In the genomic region with DNA sequence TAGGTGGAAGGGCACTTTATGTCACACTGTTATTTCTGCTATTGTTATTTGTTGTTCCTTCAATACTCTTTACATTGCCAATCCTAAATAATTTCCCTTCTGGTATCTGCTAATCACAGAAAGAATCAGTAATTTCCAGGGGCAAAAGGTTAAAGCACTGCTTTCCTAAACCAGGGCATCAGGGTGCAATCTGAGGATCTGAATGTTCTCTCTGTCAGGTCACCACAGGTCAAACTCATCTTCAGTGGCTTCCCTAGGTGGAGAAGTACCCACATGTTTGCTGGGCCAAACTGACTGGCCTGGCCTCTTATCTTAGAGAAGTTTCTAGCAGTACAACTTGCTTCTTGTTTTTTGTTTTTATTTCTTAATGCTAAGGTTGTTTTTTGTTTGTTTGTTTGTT, we compare ENCODE assay signal across 17 cellular contexts.
DNase-seq lines count a peak whose midpoint lies in the region; ATAC-seq and TF ChIP-seq lines count a peak whose summit lies in the region.
"Had no signal": no experiment of that assay in that cellular context is flagged by ENCODE, and none has a peak within 500 bp of the region (broad histone marks: within the 10 kb centered on the region; RNA-seq: fewer than 3 reads in every experiment).

No MANE protein-coding gene starts in this region.

- H3K4me1 ChIP-seq in muscle layer of duodenum (ENCODE audit: control insufficient read depth in 1 of 2, insufficient read depth in 2 of 2, low read length in 2 of 2) = peaks cover 6 to 12% of the 10 kb centered on the region in 2 donors
- peaks cover 23% of the 10 kb centered on the region for H3K4me1 ChIP-seq in upper lobe of right lung

- H3K27me3 ChIP-seq in muscle layer of duodenum (ENCODE audit: low read depth, low read length) = no peaks in the 10 kb centered on the region
- H3K27me3 ChIP-seq in upper lobe of right lung = no peaks in the 10 kb centered on the region
- H3K27me3 ChIP-seq: dorsolateral prefrontal cortex had no signal

- H3K9me3 ChIP-seq in muscle layer of duodenum (ENCODE audit: control insufficient read depth in 1 of 2, low read length in 2 of 2) = no peaks in the 10 kb centered on the region
- H3K9me3 ChIP-seq in upper lobe of right lung = no peaks in the 10 kb centered on the region

- H3K4me1 Mint-ChIP-seq in activated naive CD4-positive, alpha-beta T cell treated with anti-CD3 and anti-CD28 coated beads, Interleukin-2, amount 10 ng/mL, durations not matched to agents 7 days and 5 days = peaks cover 39% of the 10 kb centered on the region
- H3K4me1 Mint-ChIP-seq in activated CD4-positive, alpha-beta memory T cell treated with anti-CD3 and anti-CD28 coated beads for 36 hours (ENCODE audit: low read depth) = peaks cover 49% of the 10 kb centered on the region

- no peak for TF ChIP-seq CTCF in upper lobe of right lung (IDR thresholded peaks at IDR 0.05)

- H3K27ac ChIP-seq in muscle layer of duodenum (ENCODE audit: low read length) = peak overlapping the region; percentile 45
- peak overlapping the region; percentile 17 for H3K27ac ChIP-seq in upper lobe of right lung
- H3K27ac ChIP-seq: PC-9 had no signal

- no peaks in the 10 kb centered on the region for H3K9me3 Mint-ChIP-seq in activated naive CD4-positive, alpha-beta T cell treated with anti-CD3 and anti-CD28 coated beads, Interleukin-2, amount 10 ng/mL, durations not matched to agents 7 days and 5 days
- no peaks in the 10 kb centered on the region for H3K9me3 Mint-ChIP-seq in activated CD4-positive, alpha-beta memory T cell treated with anti-CD3 and anti-CD28 coated beads for 36 hours
- H3K9me3 Mint-ChIP-seq: activated B cell treated with CpG ODN at 0.5 μM for 24 hours; activated T-helper 2 cell treated with anti-CD3 and anti-CD28 coated beads, Interferon-gamma antibody, Interleukin-2, Interleukin-4, amounts not matched to agents 10 μg/mL and 5 μg/mL and 100 μg/mL, durations not matched to agents 14 hours and 24 hours and 36 hours; brain; naive B cell had no signal

- peaks cover 18% of the 10 kb centered on the region for H3K36me3 Mint-ChIP-seq in activated naive CD4-positive, alpha-beta T cell treated with anti-CD3 and anti-CD28 coated beads, Interleukin-2, amount 10 ng/mL, durations not matched to agents 7 days and 5 days
- peaks cover 7% of the 10 kb centered on the region for H3K36me3 Mint-ChIP-seq in activated CD4-positive, alpha-beta memory T cell treated with anti-CD3 and anti-CD28 coated beads for 36 hours
- H3K36me3 Mint-ChIP-seq: brain, naive B cell had no signal

- POLR2A ChIA-PET in activated CD4-positive, alpha-beta memory T cell treated with anti-CD3 and anti-CD28 coated beads for 36 hours (lab: Charles Lee) = interaction anchor here (1.3 kb wide), 1 partner anchor 120 kb away, joined by 6 read pairs; no protein-coding TSS in a partner anchor

- CTCF ChIA-PET in activated naive CD4-positive, alpha-beta T cell treated with anti-CD3 and anti-CD28 coated beads, Interleukin-2, amount 10 ng/mL, durations not matched to agents 7 days and 5 days (lab: Charles Lee) = interaction anchor here (0.7 to 5.7 kb wide), 9 partner anchors 8 to 213 kb away, joined by 3 to 106 read pairs (median 4); no protein-coding TSS in a partner anchor
- CTCF ChIA-PET in activated CD4-positive, alpha-beta memory T cell treated with anti-CD3 and anti-CD28 coated beads for 36 hours (lab: Charles Lee) = interaction anchor here (0.7 to 5.9 kb wide), 15 partner anchors 9 to 426 kb away, joined by 3 to 105 read pairs (median 5); no protein-coding TSS in a partner anchor

- H3K36me3 ChIP-seq in muscle layer of duodenum (ENCODE audit: control insufficient read depth in 1 of 2, insufficient read depth in 2 of 2, low read length in 2 of 2) (no peaks in the 10 kb centered on the region), upper lobe of right lung (no peaks in the 10 kb centered on the region)

- H3K4me3 ChIP-seq in muscle layer of duodenum (ENCODE audit: low read depth in 1 of 2, low read length in 2 of 2) (peak overlapping the region; percentile 34 to 47), upper lobe of right lung (no peak overlapping the region)
- H3K4me3 ChIP-seq: PC-9 had no signal

- peak overlapping the region; percentile 71 for H3K4me3 Mint-ChIP-seq in activated naive CD4-positive, alpha-beta T cell treated with anti-CD3 and anti-CD28 coated beads, Interleukin-2, amount 10 ng/mL, durations not matched to agents 7 days and 5 days
- H3K4me3 Mint-ChIP-seq in activated CD4-positive, alpha-beta memory T cell treated with anti-CD3 and anti-CD28 coated beads for 36 hours = peak overlapping the region; percentile 60
- H3K4me3 Mint-ChIP-seq: brain had no signal

- peak overlapping the region; percentile 89 for H3K27ac Mint-ChIP-seq in activated naive CD4-positive, alpha-beta T cell treated with anti-CD3 and anti-CD28 coated beads, Interleukin-2, amount 10 ng/mL, durations not matched to agents 7 days and 5 days
- H3K27ac Mint-ChIP-seq in activated CD4-positive, alpha-beta memory T cell treated with anti-CD3 and anti-CD28 coated beads for 36 hours = peak overlapping the region; percentile 68
- H3K27ac Mint-ChIP-seq: activated T-helper 2 cell treated with anti-CD3 and anti-CD28 coated beads, Interferon-gamma antibody, Interleukin-2, Interleukin-4, amounts not matched to agents 10 μg/mL and 5 μg/mL and 100 μg/mL, durations not matched to agents 14 hours and 24 hours and 36 hours had no signal

- H3K27me3 Mint-ChIP-seq in activated naive CD4-positive, alpha-beta T cell treated with anti-CD3 and anti-CD28 coated beads, Interleukin-2, amount 10 ng/mL, durations not matched to agents 7 days and 5 days = no peaks in the 10 kb centered on the region
- no peaks in the 10 kb centered on the region for H3K27me3 Mint-ChIP-seq in activated CD4-positive, alpha-beta memory T cell treated with anti-CD3 and anti-CD28 coated beads for 36 hours
- H3K27me3 Mint-ChIP-seq: activated B cell treated with CpG ODN at 0.5 μM for 24 hours, brain, naive B cell had no signal

- no peak for DNase-seq in activated naive CD4-positive, alpha-beta T cell treated with anti-CD3 and anti-CD28 coated beads, Interleukin-2, amount 10 ng/mL, durations not matched to agents 7 days and 5 days
- DNase-seq in activated naive CD4-positive, alpha-beta T cell treated with Interleukin-2 at 50 U/mL for 16 hours = no peak
- DNase-seq in activated CD4-positive, alpha-beta memory T cell treated with anti-CD3 and anti-CD28 coated beads for 36 hours = no peak
- no peak for DNase-seq in upper lobe of right lung
- no peak for DNase-seq in NCI-H1436 (lab: John Stamatoyannopoulos, UW)
- no peak for DNase-seq in foreskin melanocyte
- DNase-seq: activated B cell treated with CpG ODN at 0.5 μM for 24 hours; DMS79 treated with DMSO at 0.1 percent for 48 hours; dorsolateral prefrontal cortex; naive B cell; NCI-H1694 treated with DMSO at 0.1 percent for 48 hours; PC-9; stimulated activated CD4-positive, alpha-beta T cell treated with anti-CD3 and anti-CD28 coated beads, Interleukin-4, amount 100 ng/mL, for 1 hour had no signal

- intact Hi-C loops in activated CD4-positive, alpha-beta memory T cell treated with anti-CD3 and anti-CD28 coated beads for 36 hours (cut with micrococcal nuclease) = loop anchor here (1.0 to 10.0 kb wide), 6 partner anchors 12 to 647 kb away; no protein-coding TSS in a partner anchor
- intact Hi-C loops in upper lobe of right lung (cut with DNase I) = loop anchor here (5.0 kb wide), 1 partner anchor 120 kb away; no protein-coding TSS in a partner anchor

- ATAC-seq in upper lobe of right lung = no peak
- no peak for ATAC-seq in GM21786 (IDR thresholded peaks at IDR 0.05; ENCODE audit: unreplicated experiment)
